In genomic region chr3:3288288-3288687, GRCh38 we compare ENCODE assay signal across 29 cellular contexts.
"Had no signal": no experiment of that assay in that cellular context is flagged by ENCODE, and none has a peak within 500 bp of the region (broad histone marks: within the 10 kb centered on the region; RNA-seq: fewer than 3 reads in every experiment).

No MANE protein-coding gene starts in this region.

- H3K27me3 ChIP-seq: ascending aorta, cardiac muscle cell, colonic mucosa, ovary, sigmoid colon, uterus had no signal

- H3K9me3 ChIP-seq: ascending aorta, colonic mucosa, ovary, sigmoid colon, uterus had no signal

- H3K4me3 ChIP-seq: ascending aorta, cardiac muscle cell, colonic mucosa, ovary, sigmoid colon, smooth muscle cell, uterus had no signal

- H3K27ac ChIP-seq: ascending aorta, cardiac muscle cell, colonic mucosa, ovary, sigmoid colon, uterus, VCaP had no signal

- FAIRE-seq: frontal cortex, keratinocyte, TTC549 had no signal

- H3K36me3 ChIP-seq: ascending aorta, cardiac muscle cell, colonic mucosa, ovary, sigmoid colon, uterus had no signal

- H3K4me2 ChIP-seq: smooth muscle cell had no signal

- DNase-seq: activated CD4-positive, alpha-beta T cell treated with anti-CD3 and anti-CD28 coated beads for 48 hours; activated CD4-positive, alpha-beta T cell treated with anti-CD3 and anti-CD28 coated beads, Interleukin-2, amount 50 U/mL, for 48 hours; activated CD8-positive, alpha-beta memory T cell treated with anti-CD3 and anti-CD28 coated beads for 24 hours; activated CD8-positive, alpha-beta memory T cell treated with anti-CD3 and anti-CD28 coated beads, Interleukin-2, amount 50 U/mL, for 4 hours; activated gamma-delta T cell; activated naive CD4-positive, alpha-beta T cell treated with anti-CD3 and anti-CD28 coated beads, Interleukin-2, amount 10 ng/mL, durations not matched to agents 7 days and 5 days; activated naive CD8-positive, alpha-beta T cell treated with anti-CD3 and anti-CD28 coated beads, Interleukin-2, amount 10 ng/mL, durations not matched to agents 7 days and 5 days; activated T-cell treated with anti-CD3 and anti-CD28 coated beads, Interleukin-2, amount 50 U/mL, for 24 hours; cerebellar nuclear complex; colonic mucosa; effector CD8-positive, alpha-beta T cell; left cardiac atrium; mammary epithelial cell; ovary; sigmoid colon; stimulated activated CD4-positive, alpha-beta T cell treated with anti-CD3 and anti-CD28 coated beads, Interleukin-1b, Interleukin-23, amount 100 ng/mL, for 48 hours; stimulated activated CD4-positive, alpha-beta T cell treated with anti-CD3 and anti-CD28 coated beads, Interleukin-4, amount 100 ng/mL, for 4 hours; stimulated activated CD8-positive, alpha-beta memory T cell treated with anti-CD3 and anti-CD28 coated beads, Interleukin-4, amount 100 ng/mL, for 48 hours; stimulated activated naive CD8-positive, alpha-beta T cell treated with anti-CD3 and anti-CD28 coated beads, Interleukin-15, amount 100 ng/mL, for 72 hours; substantia nigra; T-helper 9 cell; uterus had no signal

- H3K4me1 ChIP-seq: ascending aorta, colonic mucosa, sigmoid colon, uterus had no signal
